Comparison of ENCODE assay signal across 11 cellular contexts in the genomic region with DNA sequence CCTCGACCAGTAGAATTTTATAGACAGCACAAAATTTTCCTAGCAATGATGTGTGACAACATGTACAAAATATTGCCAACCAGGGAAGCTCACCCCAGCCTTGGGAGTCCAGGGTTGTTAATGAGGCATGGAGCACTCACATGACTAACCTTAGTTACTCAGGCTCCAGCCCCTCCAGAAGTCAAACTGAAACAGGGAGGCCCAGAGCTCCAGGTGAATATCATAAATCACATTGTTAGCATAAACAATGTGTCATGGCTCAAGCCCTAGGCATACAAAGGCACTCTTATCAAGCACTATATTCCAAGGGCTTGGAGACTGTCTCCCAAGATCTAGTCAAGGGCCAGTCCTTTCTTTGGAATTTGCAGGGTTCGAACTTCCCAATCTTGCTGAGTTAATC. TPM values are rescaled to one million over a fixed set of nuclear protein-coding genes. Genes with fewer than 3 reads are reported as not detected.
DNase-seq lines count a peak whose midpoint lies in the region; ATAC-seq lines count a peak whose summit lies in the region.
"Had no signal": no experiment of that assay in that cellular context is flagged by ENCODE, and none has a peak within 500 bp of the region (broad histone marks: within the 10 kb centered on the region; RNA-seq: fewer than 3 reads in every experiment).

No MANE protein-coding gene starts in this region.

- peaks cover 76% of the 10 kb centered on the region for H3K4me1 Mint-ChIP-seq in activated T-cell treated with anti-CD3 and anti-CD28 coated beads, Interleukin-2, amount 50 U/mL, for 72 hours (ENCODE audit: low read depth)

- ATAC-seq in activated T-cell treated with anti-CD3 and anti-CD28 coated beads, Interleukin-2, amount 50 U/mL, for 72 hours (replicated peaks in 1 of 2) = peak; percentile 37 to 42
- ATAC-seq in left cardiac atrium = no peak

- no peaks in the 10 kb centered on the region for H3K27me3 Mint-ChIP-seq in activated T-cell treated with anti-CD3 and anti-CD28 coated beads, Interleukin-2, amount 50 U/mL, for 72 hours (ENCODE audit: low read depth)
- H3K27me3 Mint-ChIP-seq: activated naive CD8-positive, alpha-beta T cell treated with anti-CD3 and anti-CD28 coated beads, Interleukin-2, amount 10 ng/mL, durations not matched to agents 7 days and 5 days had no signal

- peak; percentile 43 for DNase-seq in DMS79 (lab: John Stamatoyannopoulos, UW)
- peak; percentile 27 for DNase-seq in H4 (ENCODE audit: low spot score)
- DNase-seq in activated T-cell treated with anti-CD3 and anti-CD28 coated beads, Interleukin-2, amount 50 U/mL, for 72 hours = peak in 1 of 2 donors; percentile 32
- DNase-seq in left kidney (ENCODE audit: low read depth, low spot score) = peak; percentile 87
- DNase-seq in OCI-M1 (lab: John Stamatoyannopoulos, UW) = no peak
- no peak for DNase-seq in left cardiac atrium
- DNase-seq in NCI-H1105 (lab: John Stamatoyannopoulos, UW) = no peak
- no peak for DNase-seq in NCI-H524 treated with DMSO at 0.1 percent for 48 hours (lab: John Stamatoyannopoulos, UW)
- DNase-seq: activated naive CD8-positive, alpha-beta T cell treated with anti-CD3 and anti-CD28 coated beads, Interleukin-2, amount 10 ng/mL, durations not matched to agents 7 days and 5 days; H7; NCI-H1105 treated with DMSO at 0.1 percent for 48 hours had no signal

- H3K4me3 Mint-ChIP-seq in activated T-cell treated with anti-CD3 and anti-CD28 coated beads, Interleukin-2, amount 50 U/mL, for 72 hours = no peak overlapping the region
- H3K4me3 Mint-ChIP-seq: activated naive CD8-positive, alpha-beta T cell treated with anti-CD3 and anti-CD28 coated beads, Interleukin-2, amount 10 ng/mL, durations not matched to agents 7 days and 5 days had no signal

- peaks cover 4 to 5% of the 10 kb centered on the region in 2 donors for H3K36me3 Mint-ChIP-seq in activated T-cell treated with anti-CD3 and anti-CD28 coated beads, Interleukin-2, amount 50 U/mL, for 72 hours (ENCODE audit: insufficient read depth in 2 of 2)

- intact Hi-C loops in left cardiac atrium (cut with DNase I) = no loop called here

- no peaks in the 10 kb centered on the region for H3K9me3 Mint-ChIP-seq in activated T-cell treated with anti-CD3 and anti-CD28 coated beads, Interleukin-2, amount 50 U/mL, for 72 hours
- H3K9me3 Mint-ChIP-seq: activated naive CD8-positive, alpha-beta T cell treated with anti-CD3 and anti-CD28 coated beads, Interleukin-2, amount 10 ng/mL, durations not matched to agents 7 days and 5 days had no signal

- H3K27ac Mint-ChIP-seq in activated T-cell treated with anti-CD3 and anti-CD28 coated beads, Interleukin-2, amount 50 U/mL, for 72 hours = no peak overlapping the region
- H3K27ac Mint-ChIP-seq: activated naive CD8-positive, alpha-beta T cell treated with anti-CD3 and anti-CD28 coated beads, Interleukin-2, amount 10 ng/mL, durations not matched to agents 7 days and 5 days had no signal

RNA-seq across cellular contexts. Expression of a gene that starts 44.4 kb away (rescaled TPM):
- total RNA-seq in H4 (2014; rRNA removed; shearing (Covaris generic)) = 7.6 and 16.5 TPM in 2 replicates
- 100 to 1,000 TPM; 117 to 137 TPM for total RNA-seq in activated T-cell treated with anti-CD3 and anti-CD28 coated beads, Interleukin-2, amount 50 U/mL, for 72 hours
- total RNA-seq in left cardiac atrium = 1 to 10 TPM; 4.7 to 8.6 TPM

RNA-seq across cellular contexts. Expression of a gene that starts 52.0 kb away (rescaled TPM):
- 319 and 381 TPM in 2 replicates for total RNA-seq in H4 (2014; rRNA removed; shearing (Covaris generic))
- 10 to 100 TPM; 63.1 to 90.6 TPM for total RNA-seq in activated T-cell treated with anti-CD3 and anti-CD28 coated beads, Interleukin-2, amount 50 U/mL, for 72 hours
- total RNA-seq in left cardiac atrium = 100 to 1,000 TPM; 199 to 213 TPM

Comparison
In these comparisons a context has a peak if more than half of its experiments do, and no peak if none do; other contexts are left out.
1. DNase-seq: peak in DMS79 (single experiment), H4 (single experiment) and left kidney (single experiment); none in OCI-M1 (single experiment), left cardiac atrium (single experiment), NCI-H1105 (single experiment) and NCI-H524 treated with DMSO at 0.1 percent for 48 hours (single experiment).
2. ATAC-seq: peak in activated T-cell treated with anti-CD3 and anti-CD28 coated beads, Interleukin-2, amount 50 U/mL, for 72 hours (2 of 2); none in left cardiac atrium (0 of 2).